In genomic region chr19:12065100-12065538, GRCh38 we compare ENCODE assay signal across 8 cellular contexts. TPM values are rescaled to one million over a fixed set of nuclear protein-coding genes. Genes with fewer than 3 reads are reported as not detected.
DNase-seq lines count a peak whose midpoint lies in the region; FAIRE-seq lines count a peak whose summit lies in the region.

No MANE protein-coding gene starts in this region.

- H4K20me1 ChIP-seq in Karpas-422 (ENCODE audit: insufficient read depth, low read depth, low read length) = no peaks in the 10 kb centered on the region

- H3K9me3 ChIP-seq in Karpas-422 (ENCODE audit: low read length) = peaks cover 2% of the 10 kb centered on the region; the same call in 1 of the 2 replicates

- H3K9ac ChIP-seq in Karpas-422 (ENCODE audit: low read length) (peak overlapping the region; percentile 90), rectal smooth muscle tissue (ENCODE audit: low read length) (peak overlapping the region; percentile 77)

- no peaks in the 10 kb centered on the region for H3K27me3 ChIP-seq in Karpas-422 (ENCODE audit: low read length)
- no peaks in the 10 kb centered on the region for H3K27me3 ChIP-seq in rectal smooth muscle tissue (ENCODE audit: control insufficient read depth, insufficient read depth, low read length)

- H3K9me2 ChIP-seq in Karpas-422 (replicated peaks; ENCODE audit: insufficient read depth, low read length) = no peaks in the 10 kb centered on the region

- DNase-seq in NCI-H345 (lab: John Stamatoyannopoulos, UW) = peak; percentile 4
- no peak for DNase-seq in NCI-H345 treated with DMSO at 0.1 percent for 48 hours (lab: John Stamatoyannopoulos, UW; ENCODE audit: unreplicated experiment)
- peak; percentile 54 for DNase-seq in Karpas-422
- peak; percentile 75 for DNase-seq in astrocyte of the hippocampus (ENCODE audit: low read depth, low spot score)
- DNase-seq in hippocampal formation (lab: John Stamatoyannopoulos, UW) = peak; percentile 6 to 34
- DNase-seq in MV-4-11 (lab: John Stamatoyannopoulos, UW) = no peak
- DNase-seq in HTR-8/SVneo (ENCODE audit: insufficient read length, low spot score) = no peak

- FAIRE-seq in HTR-8/SVneo (lab: Jason Lieb, UNC) = no peak

- peak overlapping the region; percentile 89 for H3K4me3 ChIP-seq in Karpas-422 (ENCODE audit: low read length)
- peak overlapping the region; percentile 89 for H3K4me3 ChIP-seq in rectal smooth muscle tissue (ENCODE audit: low read length)

- H3K36me3 ChIP-seq in Karpas-422 (ENCODE audit: insufficient read depth, low read length) = peaks cover 3% of the 10 kb centered on the region; the same call in 1 of the 2 replicates
- no peaks in the 10 kb centered on the region for H3K36me3 ChIP-seq in rectal smooth muscle tissue (ENCODE audit: control insufficient read depth, insufficient read depth, low read length)

- H3K27ac ChIP-seq in Karpas-422 (ENCODE audit: low read length) (0 out of 2 replicates have a peak overlapping the region, but pooled peaks have one; percentile 4), rectal smooth muscle tissue (ENCODE audit: low read depth, low read length) (peak overlapping the region; percentile 97)

- peak overlapping the region; percentile 88 for H3K4me2 ChIP-seq in Karpas-422 (ENCODE audit: low read depth, low read length, poor library complexity, severe bottlenecking)

- H3K79me2 ChIP-seq in Karpas-422 (ENCODE audit: low read length) = peaks cover 29% of the 10 kb centered on the region

- H2AFZ ChIP-seq in Karpas-422 (ENCODE audit: low read length) = peak overlapping the region; percentile 90

- H3K4me1 ChIP-seq in Karpas-422 (ENCODE audit: low read length) (peaks cover 8% of the 10 kb centered on the region), rectal smooth muscle tissue (ENCODE audit: control insufficient read depth, insufficient read depth, low read length) (no peaks in the 10 kb centered on the region)

RNA-seq across cellular contexts. Expression of gene ZNF844, which starts 0.6 kb away (rescaled TPM):
- total RNA-seq in Karpas-422 (2014; rRNA removed; shearing (Covaris generic); ENCODE audit: low replicate concordance) = 7.0 and 11.7 TPM in 2 replicates

RNA-seq across cellular contexts. Expression of gene ZNF878, which starts 12.4 kb away (rescaled TPM):
- total RNA-seq in Karpas-422 (2014; rRNA removed; shearing (Covaris generic); ENCODE audit: low replicate concordance) = 0.71 and 0.79 TPM in 2 replicates

RNA-seq across cellular contexts. Expression of gene ZNF433, which starts 29.6 kb away (rescaled TPM):
- total RNA-seq in Karpas-422 (2014; rRNA removed; shearing (Covaris generic); ENCODE audit: low replicate concordance) = 4.4 and 6.0 TPM in 2 replicates

Comparison
In these comparisons a context has a peak if more than half of its experiments do, and no peak if none do; other contexts are left out.
1. DNase-seq: peak in NCI-H345 (single experiment), Karpas-422 (single experiment), astrocyte of the hippocampus (single experiment) and hippocampal formation (2 of 2); none in NCI-H345 treated with DMSO at 0.1 percent for 48 hours (single experiment), MV-4-11 (single experiment) and HTR-8/SVneo (single experiment).